In genomic region chr19:1848399-1849131, GRCh38 we compare ENCODE assay signal across 1 cellular context.
TF ChIP-seq lines count a peak whose summit lies in the region.

Gene REXO1 (minus strand): TSS chr19:1848483. CDS start chr19:1848358, 125 bp downstream.

TF ChIP-seq in HepG2, 621 proteins besides CTCF, POLR2A, EP300 and RAD21 (continued from another document and continues in another):
- TF ChIP-seq TBX2 (CRISPR knock-in tag; IDR thresholded peaks at IDR 0.05; ENCODE audit: borderline replicate concordance) = peak; percentile 85
- no peak for TF ChIP-seq ZNF292 (CRISPR knock-in tag; IDR thresholded peaks at IDR 0.05; ENCODE audit: borderline replicate concordance, low read depth)
- 0 out of 2 replicates have a peak, but pooled peaks have one; percentile 35 for TF ChIP-seq THAP8 (CRISPR knock-in tag; IDR thresholded peaks at IDR 0.05; ENCODE audit: borderline replicate concordance)
- TF ChIP-seq ZBTB10 (CRISPR knock-in tag; IDR thresholded peaks at IDR 0.05; ENCODE audit: borderline replicate concordance) = no peak
- 0 out of 2 replicates have a peak, but pooled peaks have one; percentile 16 for TF ChIP-seq RXRB (CRISPR knock-in tag; IDR thresholded peaks at IDR 0.05; ENCODE audit: borderline replicate concordance)
- 0 out of 2 replicates have a peak, but pooled peaks have one; percentile 28 for TF ChIP-seq ZBTB38 (CRISPR knock-in tag; IDR thresholded peaks at IDR 0.05)
- no peak for TF ChIP-seq ZFP41 (CRISPR knock-in tag; IDR thresholded peaks at IDR 0.05; ENCODE audit: borderline replicate concordance)
- TF ChIP-seq CBX1 (IDR thresholded peaks at IDR 0.05; ENCODE audit: low read depth) = no peak
- TF ChIP-seq ATF7 (IDR thresholded peaks at IDR 0.05) = no peak
- TF ChIP-seq ATF7 (CRISPR knock-in tag; IDR thresholded peaks at IDR 0.05) = no peak
- no peak for TF ChIP-seq ZSCAN29 (CRISPR knock-in tag; conservative IDR thresholded peaks at IDR 0.05)
- TF ChIP-seq MBNL3 (CRISPR knock-in tag; conservative IDR thresholded peaks at IDR 0.05) = no peak
- no peak for TF ChIP-seq GLI4 (CRISPR knock-in tag; IDR thresholded peaks at IDR 0.05; ENCODE audit: borderline replicate concordance)
- TF ChIP-seq ZMAT5 (CRISPR knock-in tag; IDR thresholded peaks at IDR 0.05; ENCODE audit: borderline replicate concordance, low read depth) = no peak
- TF ChIP-seq ETV5 (CRISPR knock-in tag; IDR thresholded peaks at IDR 0.05; ENCODE audit: borderline replicate concordance) = peak; percentile 23; the same call in 1 of the 2 replicates
- TF ChIP-seq PCBP2 (optimal IDR thresholded peaks at IDR 0.05; ENCODE audit: low read depth, low read length, poor library complexity, severe bottlenecking) = no peak
- peak; percentile 73; the same call in 1 of the 2 replicates for TF ChIP-seq ZHX2 (IDR thresholded peaks at IDR 0.05; ENCODE audit: low read depth)
- TF ChIP-seq ZHX2 (CRISPR knock-in tag; IDR thresholded peaks at IDR 0.05; ENCODE audit: borderline replicate concordance) = no peak
- TF ChIP-seq CAMTA2 (CRISPR knock-in tag; IDR thresholded peaks at IDR 0.05; ENCODE audit: borderline replicate concordance) = no peak
- TF ChIP-seq KDM2A (CRISPR knock-in tag; IDR thresholded peaks at IDR 0.05; ENCODE audit: borderline replicate concordance, low read depth) = peak; percentile 72
- peak; percentile 18; the same call in 1 of the 2 replicates for TF ChIP-seq ZNF12 (CRISPR knock-in tag; IDR thresholded peaks at IDR 0.05)
- TF ChIP-seq ZNF552 (CRISPR knock-in tag; IDR thresholded peaks at IDR 0.05; ENCODE audit: borderline replicate concordance) = no peak
- no peak for TF ChIP-seq BHLHE40 (IDR thresholded peaks at IDR 0.05; ENCODE audit: low read length)
- no peak for TF ChIP-seq GRHL1 (CRISPR knock-in tag; conservative IDR thresholded peaks at IDR 0.05)
- TF ChIP-seq ZNF484 (CRISPR knock-in tag; IDR thresholded peaks at IDR 0.05; ENCODE audit: borderline replicate concordance, low read depth) = no peak
- no peak for TF ChIP-seq USF2 (IDR thresholded peaks at IDR 0.05; ENCODE audit: low read depth, low read length)
- TF ChIP-seq USF2 (CRISPR knock-in tag; IDR thresholded peaks at IDR 0.05; ENCODE audit: borderline replicate concordance) = peak; percentile 38; the same call in 1 of the 2 replicates
- no peak for TF ChIP-seq MLX (CRISPR knock-in tag; IDR thresholded peaks at IDR 0.05)
- no peak for TF ChIP-seq ZNF841 (CRISPR knock-in tag; IDR thresholded peaks at IDR 0.05; ENCODE audit: borderline replicate concordance)
- TF ChIP-seq ZNF83 (CRISPR knock-in tag; IDR thresholded peaks at IDR 0.05; ENCODE audit: borderline replicate concordance) = peak; percentile 8; the same call in 1 of the 2 replicates
- TF ChIP-seq HCFC1 (IDR thresholded peaks at IDR 0.05; ENCODE audit: low read depth, low read length) = peak; percentile 59
- 0 out of 2 replicates have a peak, but pooled peaks have one; percentile 22 for TF ChIP-seq CHD2 (IDR thresholded peaks at IDR 0.05; ENCODE audit: low read depth, low read length)
- peak; percentile 70; the same call in 1 of the 2 replicates for TF ChIP-seq ZNF788 (CRISPR knock-in tag; IDR thresholded peaks at IDR 0.05; ENCODE audit: borderline replicate concordance)
- no peak for TF ChIP-seq PLRG1 (conservative IDR thresholded peaks at IDR 0.05)
- 0 out of 2 replicates have a peak, but pooled peaks have one; percentile 50 for TF ChIP-seq ZNF710 (CRISPR knock-in tag; IDR thresholded peaks at IDR 0.05; ENCODE audit: borderline replicate concordance)
- no peak for TF ChIP-seq ZNF737 (CRISPR knock-in tag; IDR thresholded peaks at IDR 0.05; ENCODE audit: borderline replicate concordance)
- peak; percentile 23 for TF ChIP-seq ZFP36 (IDR thresholded peaks at IDR 0.05; ENCODE audit: borderline replicate concordance, low read depth, low read length, partially characterized antibody)
- TF ChIP-seq ZKSCAN8 (CRISPR knock-in tag; IDR thresholded peaks at IDR 0.05; ENCODE audit: borderline replicate concordance) = peak; percentile 100
- TF ChIP-seq DRAP1 (CRISPR knock-in tag; IDR thresholded peaks at IDR 0.05) = no peak; the same call in 1 of the 2 replicates
- peak; percentile 99 for TF ChIP-seq ARID3A (IDR thresholded peaks at IDR 0.05; ENCODE audit: low read depth, low read length)
- peak; percentile 68 for TF ChIP-seq SPEN (CRISPR knock-in tag; IDR thresholded peaks at IDR 0.05; ENCODE audit: low read depth)
- no peak for TF ChIP-seq ZNF224 (CRISPR knock-in tag; IDR thresholded peaks at IDR 0.05)
- peak; percentile 30; the same call in 1 of the 2 replicates for TF ChIP-seq STAG1 (CRISPR knock-in tag; IDR thresholded peaks at IDR 0.05)
- peak; percentile 86 for TF ChIP-seq GABPB1 (CRISPR knock-in tag; IDR thresholded peaks at IDR 0.05)
- peak; percentile 26 for TF ChIP-seq SKI (IDR thresholded peaks at IDR 0.05; ENCODE audit: partially characterized antibody)
